In the genomic region with DNA sequence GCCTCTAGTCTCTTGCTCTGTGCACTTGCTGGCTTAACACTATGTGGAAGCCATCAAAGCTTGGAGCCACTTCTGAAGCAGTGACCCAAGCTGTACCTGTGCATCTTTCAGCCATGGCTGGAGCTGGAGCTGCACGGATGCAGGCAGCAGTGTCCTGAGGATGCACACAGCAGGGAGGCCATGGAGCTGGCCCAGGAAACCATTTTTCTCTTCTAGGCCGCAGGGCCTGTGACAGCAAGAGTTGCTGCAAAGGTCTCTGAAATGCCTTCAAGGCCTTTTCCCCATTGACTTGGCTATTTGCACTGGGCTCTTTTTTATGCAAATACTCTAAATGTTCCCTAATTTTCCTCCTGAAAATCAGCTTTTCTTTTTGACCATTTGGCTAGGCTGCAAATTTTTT, we compare ENCODE assay signal across 11 cellular contexts. TPM values are rescaled to one million over a fixed set of nuclear protein-coding genes. Genes with fewer than 3 reads are reported as not detected.
"Had no signal": no experiment of that assay in that cellular context is flagged by ENCODE, and none has a peak within 500 bp of the region (broad histone marks: within the 10 kb centered on the region; RNA-seq: fewer than 3 reads in every experiment).

No MANE protein-coding gene starts in this region.

- H3K9ac ChIP-seq: GM23248, KMS-11 had no signal

- ATAC-seq: HepG2 had no signal

- H3K27ac ChIP-seq: GM23248, HL-60, KMS-11 had no signal

- H3K4me3 Mint-ChIP-seq: H9, IgD-negative memory B cell had no signal

- H3K4me3 ChIP-seq: GM23248 had no signal

- DNase-seq: GM23248, H9, HCEC 1CT, Karpas-422, KBM-7 had no signal

- H3K27ac Mint-ChIP-seq: H9, IgD-negative memory B cell had no signal

- H3K9me3 Mint-ChIP-seq: H9, IgD-negative memory B cell had no signal

RNA-seq across cellular contexts. Expression of gene FGD3, which starts 56.6 kb away (rescaled TPM):
- total RNA-seq: GM23248, H4, LHCN-M2 had no signal
- polyA plus RNA-seq: GM23248 had no signal
